13 cellular contexts compared by ENCODE assay signal in the genomic region with DNA sequence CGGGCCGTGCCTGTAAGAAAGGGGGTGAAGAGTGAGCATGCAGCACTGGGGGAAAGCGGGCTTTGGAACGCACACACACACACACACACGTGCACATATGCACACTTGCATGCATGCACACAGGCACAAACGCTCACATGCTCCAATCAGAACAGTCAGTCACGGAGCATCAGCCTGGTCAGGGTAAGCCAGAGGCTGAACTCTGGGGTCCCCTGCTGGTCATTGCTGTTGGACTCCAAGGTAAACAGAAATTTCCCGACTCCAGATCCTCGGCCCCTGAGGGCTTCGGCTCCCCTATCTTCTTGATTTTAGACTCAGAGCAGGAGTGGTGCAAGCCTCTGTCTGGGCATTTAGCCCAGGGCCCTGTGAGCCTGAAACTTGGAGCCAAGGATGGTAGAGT. TPM values are rescaled to one million over a fixed set of nuclear protein-coding genes. Genes with fewer than 3 reads are reported as not detected.
DNase-seq lines count a peak whose midpoint lies in the region; ATAC-seq, FAIRE-seq and TF ChIP-seq lines count a peak whose summit lies in the region.
"Had no signal": no experiment of that assay in that cellular context is flagged by ENCODE, and none has a peak within 500 bp of the region (broad histone marks: within the 10 kb centered on the region; RNA-seq: fewer than 3 reads in every experiment).

No MANE protein-coding gene starts in this region.

- no peak for FAIRE-seq in A549 (lab: Jason Lieb, UNC)

- H3K4me1 ChIP-seq in A549: no peaks in the 10 kb centered on the region
- no peaks in the 10 kb centered on the region for H3K4me1 ChIP-seq in heart right ventricle

- in situ Hi-C loops in KBM-7 (cut with MboI; ENCODE audit: low pct_unique_long_range_greater_than_20kb, low sequenced_read_pairs): no loop called here

- TF ChIP-seq CTCF in A549 (IDR thresholded peaks at IDR 0.05) (no peak), GM12872 (IDR thresholded peaks at IDR 0.05; ENCODE audit: insufficient read depth, low read depth, low read length) (peak; percentile 41; the same call in 2 of the 3 replicates), heart right ventricle (IDR thresholded peaks at IDR 0.05) (peak in 7 of 9 donors; percentile 21 to 43 (median 25))

- POLR2A ChIA-PET in A549 (lab: Yijun Ruan, JAX): no interaction called here

- H3K9me3 ChIP-seq in A549: no peaks in the 10 kb centered on the region
- H3K9me3 ChIP-seq in heart right ventricle: no peaks in the 10 kb centered on the region
- H3K9me3 ChIP-seq: neutrophil had no signal

- no peak overlapping the region for H3K4me2 ChIP-seq in A549

- DNase-seq in A549 (ENCODE audit: low read depth in 1 of 2, low spot score in 1 of 2): peak; percentile 20 to 31
- peak; percentile 45 for DNase-seq in RPMI8226
- DNase-seq in heart right ventricle: no peak
- DNase-seq in KBM-7: no peak
- DNase-seq: activated CD4-positive, alpha-beta T cell treated with anti-CD3 and anti-CD28 coated beads for 1 hour; activated naive CD4-positive, alpha-beta T cell treated with anti-CD3 and anti-CD28 coated beads, Interleukin-2, amount 10 ng/mL, durations not matched to agents 7 days and 5 days; CD4-positive, CD25-positive, alpha-beta regulatory T cell; MV-4-11 had no signal

- no peak for TF ChIP-seq EP300 in A549 (IDR thresholded peaks at IDR 0.05)

- no peak for TF ChIP-seq POLR2A in A549 (IDR thresholded peaks at IDR 0.05; ENCODE audit: low read length)

- peak; percentile 24 to 76; a peak in 3 of 6 replicates for ATAC-seq in A549
- ATAC-seq in heart right ventricle: peak in 4 of 8 donors; percentile 40 to 45 (median 42)
- no peak for ATAC-seq in GM18520 (IDR thresholded peaks at IDR 0.05; ENCODE audit: unreplicated experiment)
- no peak for ATAC-seq in HG03469 (IDR thresholded peaks at IDR 0.05; ENCODE audit: unreplicated experiment)
- ATAC-seq in HG03378 (IDR thresholded peaks at IDR 0.05; ENCODE audit: unreplicated experiment): no peak

- H3K4me3 ChIP-seq in A549: no peak overlapping the region
- H3K4me3 ChIP-seq in heart right ventricle: no peak overlapping the region

- H3K27ac ChIP-seq in A549 (no peak overlapping the region), heart right ventricle (no peak overlapping the region)
- H3K27ac ChIP-seq: neutrophil had no signal

- CTCF ChIA-PET in A549 (lab: Yijun Ruan, JAX): no interaction called here

- no peaks in the 10 kb centered on the region for H3K36me3 ChIP-seq in heart right ventricle
- H3K36me3 ChIP-seq: neutrophil had no signal

- intact Hi-C loops in heart right ventricle (cut with DNase I): no loop called here

- H3K27me3 ChIP-seq in heart right ventricle: peaks cover 0 to 100% (median 53%) of the 10 kb centered on the region in 7 donors

- WGBS in A549 (ENCODE audit: missing lambda C conversion rate): 26% methylated on average over 10 of the region's 10 CpGs
- 49 to 54% methylated on average over 10 of the region's 10 CpGs for WGBS in heart right ventricle, 2 donors

- peak; percentile 28 to 52; a peak in 2 of 5 replicates for TF ChIP-seq RAD21 in A549 (conservative IDR thresholded peaks at IDR 0.05 in 1 of 2, IDR thresholded peaks at IDR 0.05 in 1 of 2)

TF ChIP-seq in A549, 52 proteins besides CTCF, POLR2A, EP300 and RAD21:
- TF ChIP-seq GATA3 (IDR thresholded peaks at IDR 0.05; ENCODE audit: borderline replicate concordance): no peak
- no peak for TF ChIP-seq ZNF302 (CRISPR knock-in tag; IDR thresholded peaks at IDR 0.05)
- no peak for TF ChIP-seq CBX2 (IDR thresholded peaks at IDR 0.05; ENCODE audit: borderline replicate concordance, low read depth)
- TF ChIP-seq NFE2L2 (conservative IDR thresholded peaks at IDR 0.05; ENCODE audit: low read length): no peak
- no peak for TF ChIP-seq FOSL2 (IDR thresholded peaks at IDR 0.05)
- no peak for TF ChIP-seq FOSL2 (CRISPR knock-in tag; IDR thresholded peaks at IDR 0.05)
- no peak for TF ChIP-seq TFCP2L1 (CRISPR knock-in tag; IDR thresholded peaks at IDR 0.05)
- TF ChIP-seq ZSCAN20 (CRISPR knock-in tag; IDR thresholded peaks at IDR 0.05): no peak
- TF ChIP-seq MAFK (IDR thresholded peaks at IDR 0.05; ENCODE audit: partially characterized antibody): no peak
- TF ChIP-seq JUN (IDR thresholded peaks at IDR 0.05): no peak

RNA-seq across cellular contexts. Expression of a gene that starts 54.2 kb away (rescaled TPM):
- polyA plus RNA-seq in A549 (2011; rRNA removed): 0.03 TPM in 2 replicates
- 0.03 TPM in 2 replicates for polyA plus RNA-seq in A549 (2012; cell fraction: cytosol; rRNA removed)
- polyA plus RNA-seq in A549 (2012; cell fraction: nucleus; rRNA removed): 0.01 and 0.04 TPM in 2 replicates
- 0.01 to 0.04 TPM (median 0.03 TPM) in 3 replicates for polyA plus RNA-seq in A549 (2017; fragmentation: RNase III; extraction: RNeasy Plus Mini Kit Qiagen cat#74134 plus additional on column Dnase treatment)
- polyA minus RNA-seq in A549 (2011; rRNA and poly(A)+ RNA removed): 0.08 TPM in 1 of 2 replicates, not detected in the other
- under 1 TPM in 1 of 10 donors, not detected in 9; 0.02 TPM for total RNA-seq in heart right ventricle
- under 1 TPM; under 0.01 to 0.07 TPM for polyA plus RNA-seq in heart right ventricle
- total RNA-seq: CD4-positive, CD25-positive, alpha-beta regulatory T cell had no signal

Comparison
In these comparisons a context has a peak if more than half of its experiments do, and no peak if none do; other contexts are left out.
1. ATAC-seq: peak in A549 (2 of 2); none in GM18520 (single experiment), HG03469 (single experiment) and HG03378 (single experiment).
2. DNase-seq: peak in A549 (2 of 2) and RPMI8226 (single experiment); none in heart right ventricle (0 of 2) and KBM-7 (single experiment).